ENCODE assay signal across 2 cellular contexts in the genomic region with DNA sequence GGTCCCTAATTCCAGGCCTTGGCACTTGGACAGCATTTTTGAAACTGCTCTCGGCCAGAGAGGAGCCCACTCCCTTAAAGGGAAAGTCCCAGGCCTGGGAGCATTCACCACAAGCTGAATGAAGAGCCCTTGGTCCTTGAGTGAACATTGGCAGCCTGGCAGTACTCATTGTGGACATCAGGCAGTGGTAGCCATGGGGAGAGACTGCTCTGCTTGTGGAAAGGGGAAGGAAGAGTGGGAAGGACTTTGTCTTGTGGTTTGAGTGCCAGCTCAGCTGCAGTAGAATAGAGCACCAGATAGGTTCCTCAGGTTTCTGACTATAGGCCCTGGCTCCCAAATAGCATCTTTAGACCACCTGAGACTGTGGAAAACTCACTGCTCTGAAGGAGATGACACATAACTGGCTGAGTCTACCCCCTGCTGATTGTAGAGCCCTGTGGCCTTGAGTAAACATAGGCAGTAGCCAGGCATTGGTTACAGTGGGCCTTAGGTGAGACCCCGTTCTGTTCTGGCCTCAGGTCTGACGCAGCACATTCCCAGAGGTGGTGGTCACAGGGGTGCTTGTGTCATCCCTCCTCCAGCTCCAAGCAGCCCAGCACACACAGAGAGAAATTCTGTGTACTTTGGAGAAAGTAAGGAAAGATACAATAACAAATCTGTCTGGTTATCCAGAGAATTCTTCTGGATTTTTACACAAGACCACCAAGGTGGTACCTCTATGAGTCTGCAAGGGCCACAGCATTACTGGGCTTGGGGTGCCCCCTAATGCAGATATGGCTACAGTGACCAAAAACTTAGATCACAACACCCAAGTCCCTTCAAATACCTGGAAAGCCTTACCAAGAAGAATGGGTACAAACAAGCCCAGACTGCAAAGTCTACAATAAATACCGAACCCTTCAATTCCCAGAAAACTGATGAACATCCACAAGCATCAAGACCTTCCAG.
TF ChIP-seq lines count a peak whose summit lies in the region.

No MANE protein-coding gene starts in this region.

TF ChIP-seq in A549, 52 proteins besides CTCF, POLR2A, EP300 and RAD21 (continued from another document):
- TF ChIP-seq, protein P1, sequence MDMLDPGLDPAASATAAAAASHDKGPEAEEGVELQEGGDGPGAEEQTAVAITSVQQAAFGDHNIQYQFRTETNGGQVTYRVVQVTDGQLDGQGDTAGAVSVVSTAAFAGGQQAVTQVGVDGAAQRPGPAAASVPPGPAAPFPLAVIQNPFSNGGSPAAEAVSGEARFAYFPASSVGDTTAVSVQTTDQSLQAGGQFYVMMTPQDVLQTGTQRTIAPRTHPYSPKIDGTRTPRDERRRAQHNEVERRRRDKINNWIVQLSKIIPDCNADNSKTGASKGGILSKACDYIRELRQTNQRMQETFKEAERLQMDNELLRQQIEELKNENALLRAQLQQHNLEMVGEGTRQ (IDR thresholded peaks at IDR 0.05): no peak
- no peak for TF ChIP-seq TFCP2L1 (CRISPR knock-in tag; IDR thresholded peaks at IDR 0.05)
- TF ChIP-seq, protein P2, sequence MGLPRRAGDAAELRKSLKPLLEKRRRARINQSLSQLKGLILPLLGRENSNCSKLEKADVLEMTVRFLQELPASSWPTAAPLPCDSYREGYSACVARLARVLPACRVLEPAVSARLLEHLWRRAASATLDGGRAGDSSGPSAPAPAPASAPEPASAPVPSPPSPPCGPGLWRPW (IDR thresholded peaks at IDR 0.05): no peak
- TF ChIP-seq MAFK (IDR thresholded peaks at IDR 0.05; ENCODE audit: partially characterized antibody): peak; percentile 43
- TF ChIP-seq, protein P3, sequence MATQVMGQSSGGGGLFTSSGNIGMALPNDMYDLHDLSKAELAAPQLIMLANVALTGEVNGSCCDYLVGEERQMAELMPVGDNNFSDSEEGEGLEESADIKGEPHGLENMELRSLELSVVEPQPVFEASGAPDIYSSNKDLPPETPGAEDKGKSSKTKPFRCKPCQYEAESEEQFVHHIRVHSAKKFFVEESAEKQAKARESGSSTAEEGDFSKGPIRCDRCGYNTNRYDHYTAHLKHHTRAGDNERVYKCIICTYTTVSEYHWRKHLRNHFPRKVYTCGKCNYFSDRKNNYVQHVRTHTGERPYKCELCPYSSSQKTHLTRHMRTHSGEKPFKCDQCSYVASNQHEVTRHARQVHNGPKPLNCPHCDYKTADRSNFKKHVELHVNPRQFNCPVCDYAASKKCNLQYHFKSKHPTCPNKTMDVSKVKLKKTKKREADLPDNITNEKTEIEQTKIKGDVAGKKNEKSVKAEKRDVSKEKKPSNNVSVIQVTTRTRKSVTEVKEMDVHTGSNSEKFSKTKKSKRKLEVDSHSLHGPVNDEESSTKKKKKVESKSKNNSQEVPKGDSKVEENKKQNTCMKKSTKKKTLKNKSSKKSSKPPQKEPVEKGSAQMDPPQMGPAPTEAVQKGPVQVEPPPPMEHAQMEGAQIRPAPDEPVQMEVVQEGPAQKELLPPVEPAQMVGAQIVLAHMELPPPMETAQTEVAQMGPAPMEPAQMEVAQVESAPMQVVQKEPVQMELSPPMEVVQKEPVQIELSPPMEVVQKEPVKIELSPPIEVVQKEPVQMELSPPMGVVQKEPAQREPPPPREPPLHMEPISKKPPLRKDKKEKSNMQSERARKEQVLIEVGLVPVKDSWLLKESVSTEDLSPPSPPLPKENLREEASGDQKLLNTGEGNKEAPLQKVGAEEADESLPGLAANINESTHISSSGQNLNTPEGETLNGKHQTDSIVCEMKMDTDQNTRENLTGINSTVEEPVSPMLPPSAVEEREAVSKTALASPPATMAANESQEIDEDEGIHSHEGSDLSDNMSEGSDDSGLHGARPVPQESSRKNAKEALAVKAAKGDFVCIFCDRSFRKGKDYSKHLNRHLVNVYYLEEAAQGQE (IDR thresholded peaks at IDR 0.05): no peak
- no peak for TF ChIP-seq NPAS2 (CRISPR knock-in tag; IDR thresholded peaks at IDR 0.05; ENCODE audit: borderline replicate concordance)
- TF ChIP-seq SMC3 (IDR thresholded peaks at IDR 0.05): peak; percentile 62
- no peak for TF ChIP-seq RCOR1 (IDR thresholded peaks at IDR 0.05; ENCODE audit: low read depth, low read length)
- TF ChIP-seq FOSL2 (IDR thresholded peaks at IDR 0.05): no peak
- TF ChIP-seq FOSL2 (CRISPR knock-in tag; IDR thresholded peaks at IDR 0.05): peak; percentile 15; the same call in 1 of the 2 replicates
- 0 out of 5 replicates have a peak, but pooled peaks of 1 of the 2 experiments have one; percentile 22 for TF ChIP-seq JUN (IDR thresholded peaks at IDR 0.05)
- TF ChIP-seq FOSB (CRISPR knock-in tag; IDR thresholded peaks at IDR 0.05): no peak
- TF ChIP-seq JUNB (IDR thresholded peaks at IDR 0.05): no peak
- no peak for TF ChIP-seq NR3C1 (IDR thresholded peaks at IDR 0.05)
- TF ChIP-seq RFX5 (IDR thresholded peaks at IDR 0.05): no peak

TF ChIP-seq in WTC11, 78 proteins besides CTCF, POLR2A, EP300 and RAD21 (continued from another document):
- TF ChIP-seq, protein P4, sequence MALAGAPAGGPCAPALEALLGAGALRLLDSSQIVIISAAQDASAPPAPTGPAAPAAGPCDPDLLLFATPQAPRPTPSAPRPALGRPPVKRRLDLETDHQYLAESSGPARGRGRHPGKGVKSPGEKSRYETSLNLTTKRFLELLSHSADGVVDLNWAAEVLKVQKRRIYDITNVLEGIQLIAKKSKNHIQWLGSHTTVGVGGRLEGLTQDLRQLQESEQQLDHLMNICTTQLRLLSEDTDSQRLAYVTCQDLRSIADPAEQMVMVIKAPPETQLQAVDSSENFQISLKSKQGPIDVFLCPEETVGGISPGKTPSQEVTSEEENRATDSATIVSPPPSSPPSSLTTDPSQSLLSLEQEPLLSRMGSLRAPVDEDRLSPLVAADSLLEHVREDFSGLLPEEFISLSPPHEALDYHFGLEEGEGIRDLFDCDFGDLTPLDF (CRISPR knock-in tag; IDR thresholded peaks at IDR 0.05): no peak
- no peak for TF ChIP-seq ZSCAN18 (CRISPR knock-in tag; IDR thresholded peaks at IDR 0.05)
- TF ChIP-seq SMAD4 (CRISPR knock-in tag; IDR thresholded peaks at IDR 0.05): no peak
- TF ChIP-seq, protein P5, sequence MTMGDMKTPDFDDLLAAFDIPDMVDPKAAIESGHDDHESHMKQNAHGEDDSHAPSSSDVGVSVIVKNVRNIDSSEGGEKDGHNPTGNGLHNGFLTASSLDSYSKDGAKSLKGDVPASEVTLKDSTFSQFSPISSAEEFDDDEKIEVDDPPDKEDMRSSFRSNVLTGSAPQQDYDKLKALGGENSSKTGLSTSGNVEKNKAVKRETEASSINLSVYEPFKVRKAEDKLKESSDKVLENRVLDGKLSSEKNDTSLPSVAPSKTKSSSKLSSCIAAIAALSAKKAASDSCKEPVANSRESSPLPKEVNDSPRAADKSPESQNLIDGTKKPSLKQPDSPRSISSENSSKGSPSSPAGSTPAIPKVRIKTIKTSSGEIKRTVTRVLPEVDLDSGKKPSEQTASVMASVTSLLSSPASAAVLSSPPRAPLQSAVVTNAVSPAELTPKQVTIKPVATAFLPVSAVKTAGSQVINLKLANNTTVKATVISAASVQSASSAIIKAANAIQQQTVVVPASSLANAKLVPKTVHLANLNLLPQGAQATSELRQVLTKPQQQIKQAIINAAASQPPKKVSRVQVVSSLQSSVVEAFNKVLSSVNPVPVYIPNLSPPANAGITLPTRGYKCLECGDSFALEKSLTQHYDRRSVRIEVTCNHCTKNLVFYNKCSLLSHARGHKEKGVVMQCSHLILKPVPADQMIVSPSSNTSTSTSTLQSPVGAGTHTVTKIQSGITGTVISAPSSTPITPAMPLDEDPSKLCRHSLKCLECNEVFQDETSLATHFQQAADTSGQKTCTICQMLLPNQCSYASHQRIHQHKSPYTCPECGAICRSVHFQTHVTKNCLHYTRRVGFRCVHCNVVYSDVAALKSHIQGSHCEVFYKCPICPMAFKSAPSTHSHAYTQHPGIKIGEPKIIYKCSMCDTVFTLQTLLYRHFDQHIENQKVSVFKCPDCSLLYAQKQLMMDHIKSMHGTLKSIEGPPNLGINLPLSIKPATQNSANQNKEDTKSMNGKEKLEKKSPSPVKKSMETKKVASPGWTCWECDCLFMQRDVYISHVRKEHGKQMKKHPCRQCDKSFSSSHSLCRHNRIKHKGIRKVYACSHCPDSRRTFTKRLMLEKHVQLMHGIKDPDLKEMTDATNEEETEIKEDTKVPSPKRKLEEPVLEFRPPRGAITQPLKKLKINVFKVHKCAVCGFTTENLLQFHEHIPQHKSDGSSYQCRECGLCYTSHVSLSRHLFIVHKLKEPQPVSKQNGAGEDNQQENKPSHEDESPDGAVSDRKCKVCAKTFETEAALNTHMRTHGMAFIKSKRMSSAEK (CRISPR knock-in tag; IDR thresholded peaks at IDR 0.05; ENCODE audit: borderline replicate concordance): no peak
- TF ChIP-seq JAZF1 (CRISPR knock-in tag; IDR thresholded peaks at IDR 0.05): no peak
- TF ChIP-seq, protein P6, sequence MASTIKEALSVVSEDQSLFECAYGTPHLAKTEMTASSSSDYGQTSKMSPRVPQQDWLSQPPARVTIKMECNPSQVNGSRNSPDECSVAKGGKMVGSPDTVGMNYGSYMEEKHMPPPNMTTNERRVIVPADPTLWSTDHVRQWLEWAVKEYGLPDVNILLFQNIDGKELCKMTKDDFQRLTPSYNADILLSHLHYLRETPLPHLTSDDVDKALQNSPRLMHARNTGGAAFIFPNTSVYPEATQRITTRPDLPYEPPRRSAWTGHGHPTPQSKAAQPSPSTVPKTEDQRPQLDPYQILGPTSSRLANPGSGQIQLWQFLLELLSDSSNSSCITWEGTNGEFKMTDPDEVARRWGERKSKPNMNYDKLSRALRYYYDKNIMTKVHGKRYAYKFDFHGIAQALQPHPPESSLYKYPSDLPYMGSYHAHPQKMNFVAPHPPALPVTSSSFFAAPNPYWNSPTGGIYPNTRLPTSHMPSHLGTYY (CRISPR knock-in tag; IDR thresholded peaks at IDR 0.05): no peak
- no peak for TF ChIP-seq RELA (CRISPR knock-in tag; IDR thresholded peaks at IDR 0.05; ENCODE audit: borderline replicate concordance)
- TF ChIP-seq, protein P7, sequence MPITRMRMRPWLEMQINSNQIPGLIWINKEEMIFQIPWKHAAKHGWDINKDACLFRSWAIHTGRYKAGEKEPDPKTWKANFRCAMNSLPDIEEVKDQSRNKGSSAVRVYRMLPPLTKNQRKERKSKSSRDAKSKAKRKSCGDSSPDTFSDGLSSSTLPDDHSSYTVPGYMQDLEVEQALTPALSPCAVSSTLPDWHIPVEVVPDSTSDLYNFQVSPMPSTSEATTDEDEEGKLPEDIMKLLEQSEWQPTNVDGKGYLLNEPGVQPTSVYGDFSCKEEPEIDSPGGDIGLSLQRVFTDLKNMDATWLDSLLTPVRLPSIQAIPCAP (CRISPR knock-in tag; IDR thresholded peaks at IDR 0.05): no peak
- no peak for TF ChIP-seq JUN (CRISPR knock-in tag; IDR thresholded peaks at IDR 0.05)
